In genomic region chr10:129241461-129241860, GRCh38 we compare ENCODE assay signal across 7 cellular contexts.
"Had no signal": no experiment of that assay in that cellular context is flagged by ENCODE, and none has a peak within 500 bp of the region (broad histone marks: within the 10 kb centered on the region; RNA-seq: fewer than 3 reads in every experiment).

No MANE protein-coding gene starts in this region.

- H3K27ac Mint-ChIP-seq: GM23338, HFFc6 had no signal

- H3K9ac ChIP-seq: GM23248 had no signal

- H2AFZ ChIP-seq: GM23248, GM23338 had no signal

- H3K27ac ChIP-seq: GM23248 had no signal

- H3K9me3 ChIP-seq: HAP-1 had no signal

- H3K4me3 Mint-ChIP-seq: GM23338, HFFc6 had no signal

- DNase-seq: GM23248, GOT3, H7, HCEC 1CT, HFFc6 had no signal

- H3K4me1 Mint-ChIP-seq: GM23338 had no signal

- H3K9me3 Mint-ChIP-seq: GM23338 had no signal

- H3K4me2 ChIP-seq: GM23338 had no signal

- H3K4me1 ChIP-seq: HAP-1 had no signal
